Comparison of ENCODE assay signal across 20 cellular contexts in the genomic region with DNA sequence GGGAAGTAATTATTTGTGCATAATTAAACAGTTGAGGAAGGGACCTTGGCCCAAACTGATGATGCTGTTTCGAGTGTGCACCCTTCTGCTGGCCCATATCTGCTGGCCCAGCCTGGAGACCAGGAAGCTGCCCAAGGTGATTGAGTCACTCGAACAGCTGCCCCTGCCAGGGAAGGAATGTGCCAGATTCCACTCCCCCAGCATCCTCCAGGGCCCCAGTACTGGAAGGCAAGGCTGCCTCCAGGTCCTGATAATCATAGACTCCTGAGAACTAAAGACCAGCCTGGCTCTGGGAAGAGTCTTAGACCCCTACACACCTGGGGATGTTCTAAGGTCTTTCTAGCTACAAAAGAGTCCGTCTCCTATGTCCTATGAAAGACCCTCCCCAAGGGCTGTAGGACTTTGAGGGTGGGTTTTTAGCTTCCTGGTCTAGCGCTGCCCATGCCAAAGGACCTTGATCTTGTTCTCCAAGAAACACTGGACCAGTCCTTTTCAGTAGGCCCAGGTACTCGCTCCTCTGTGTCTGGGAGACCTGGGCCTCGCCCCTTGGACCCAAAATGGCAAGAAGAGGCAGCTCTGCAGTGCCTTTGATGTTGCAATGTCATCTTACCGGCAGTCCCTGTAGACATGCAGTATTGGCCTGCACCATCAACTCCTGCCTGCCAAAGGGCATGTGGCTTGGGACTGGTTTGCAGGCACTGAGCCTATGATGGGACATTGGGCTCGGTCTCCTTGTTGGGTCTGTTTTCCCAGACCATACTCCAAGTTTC.
"Had no signal": no experiment of that assay in that cellular context is flagged by ENCODE, and none has a peak within 500 bp of the region (broad histone marks: within the 10 kb centered on the region; RNA-seq: fewer than 3 reads in every experiment).

No MANE protein-coding gene starts in this region.

- ATAC-seq: activated T-cell treated with anti-CD3 and anti-CD28 coated beads, Interleukin-2, amount 50 U/mL, for 4 hours; gastroesophageal sphincter; heart left ventricle; psoas muscle; right cardiac atrium; stimulated activated effector memory CD8-positive, alpha-beta T cell treated with anti-CD3 and anti-CD28 coated beads, Interleukin-12 subunit alpha, Interleukin-12 subunit beta, amount 100 ng/mL, for 72 hours; T-helper 17 cell; upper lobe of right lung had no signal

- H3K36me3 ChIP-seq: brain microvascular endothelial cell, gastroesophageal sphincter, heart left ventricle, left ventricle myocardium inferior, ovary, thoracic aorta, upper lobe of right lung had no signal

- H3K27ac Mint-ChIP-seq: stimulated activated effector memory CD8-positive, alpha-beta T cell treated with anti-CD3 and anti-CD28 coated beads, Interleukin-12 subunit alpha, Interleukin-12 subunit beta, amount 100 ng/mL, for 72 hours; T-helper 17 cell had no signal

- H3K27ac ChIP-seq: brain microvascular endothelial cell, gastroesophageal sphincter, heart left ventricle, left ventricle myocardium inferior, ovary, psoas muscle, thoracic aorta, upper lobe of right lung, VCaP had no signal

- DNase-seq: activated CD4-positive, alpha-beta T cell treated with anti-CD3 and anti-CD28 coated beads for 1 hour; activated effector memory CD4-positive, alpha-beta T cell treated with Interleukin-2 at 50 U/mL for 16 hours; activated naive CD4-positive, alpha-beta T cell treated with anti-CD3 and anti-CD28 coated beads, Interleukin-2, amount 50 U/mL, for 16 hours; activated T-cell treated with anti-CD3 and anti-CD28 coated beads, Interleukin-2, amount 50 U/mL, for 4 hours; aorta; brain microvascular endothelial cell; central memory CD4-positive, alpha-beta T cell; heart left ventricle; left ventricle myocardium inferior; mammary epithelial cell; psoas muscle; right cardiac atrium; stimulated activated CD4-positive, alpha-beta T cell treated with anti-CD3 and anti-CD28 coated beads, Interleukin-4, amount 100 ng/mL, for 24 hours; T-helper 17 cell; upper lobe of right lung had no signal

- H3K9me3 ChIP-seq: gastroesophageal sphincter, heart left ventricle, left ventricle myocardium inferior, ovary, psoas muscle, thoracic aorta, upper lobe of right lung had no signal

- H3K4me3 ChIP-seq: gastroesophageal sphincter, heart left ventricle, left ventricle myocardium inferior, ovary, psoas muscle, thoracic aorta, upper lobe of right lung had no signal

- H3K4me1 ChIP-seq: heart left ventricle, left ventricle myocardium inferior, psoas muscle, upper lobe of right lung had no signal

- H3K27me3 ChIP-seq: brain microvascular endothelial cell, ovary had no signal

- H3K36me3 Mint-ChIP-seq: stimulated activated effector memory CD8-positive, alpha-beta T cell treated with anti-CD3 and anti-CD28 coated beads, Interleukin-12 subunit alpha, Interleukin-12 subunit beta, amount 100 ng/mL, for 72 hours had no signal

- H3K4me3 Mint-ChIP-seq: activated T-cell treated with anti-CD3 and anti-CD28 coated beads, Interleukin-2, amount 50 U/mL, for 4 hours; stimulated activated effector memory CD8-positive, alpha-beta T cell treated with anti-CD3 and anti-CD28 coated beads, Interleukin-12 subunit alpha, Interleukin-12 subunit beta, amount 100 ng/mL, for 72 hours; T-helper 17 cell had no signal

- H3K9me3 Mint-ChIP-seq: activated T-cell treated with anti-CD3 and anti-CD28 coated beads, Interleukin-2, amount 50 U/mL, for 4 hours; stimulated activated effector memory CD8-positive, alpha-beta T cell treated with anti-CD3 and anti-CD28 coated beads, Interleukin-12 subunit alpha, Interleukin-12 subunit beta, amount 100 ng/mL, for 72 hours had no signal
